Comparison of ENCODE assay signal across 24 cellular contexts in the genomic region with DNA sequence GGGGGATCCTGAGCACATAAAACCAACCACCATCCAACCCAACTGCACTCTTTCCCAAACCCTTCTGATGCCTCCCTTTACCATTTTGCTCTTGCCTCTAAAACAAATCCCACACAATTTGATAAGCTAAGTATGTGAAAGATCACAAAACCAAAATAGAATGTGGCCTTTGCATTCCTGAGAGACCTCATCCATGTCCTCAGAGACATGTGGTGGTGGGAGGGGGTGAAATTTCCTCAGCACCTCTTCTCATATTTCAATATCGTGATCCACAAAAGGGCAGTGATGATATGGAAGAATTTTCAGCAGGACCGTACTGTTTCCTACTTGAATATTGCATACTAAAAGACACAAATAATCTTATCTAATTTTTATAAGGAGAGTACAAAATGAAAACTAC.
"Had no signal": no experiment of that assay in that cellular context is flagged by ENCODE, and none has a peak within 500 bp of the region (broad histone marks: within the 10 kb centered on the region; RNA-seq: fewer than 3 reads in every experiment).

No MANE protein-coding gene starts in this region.

- DNase-seq: activated CD4-positive, alpha-beta T cell treated with anti-CD3 and anti-CD28 coated beads, Interleukin-2, amount 10 ng/mL, durations not matched to agents 24 days and 14 days; activated CD8-positive, alpha-beta memory T cell treated with anti-CD3 and anti-CD28 coated beads, Interleukin-2, amount 50 U/mL, for 4 hours; activated effector memory CD4-positive, alpha-beta T cell treated with Interleukin-2 at 50 U/mL for 16 hours; activated T-cell treated with anti-CD3 and anti-CD28 coated beads, Interleukin-2, amount 50 U/mL, for 4 hours; body of pancreas; caudate nucleus; effector CD4-positive, alpha-beta T cell; left colon; lower lobe of right lung; nucleus accumbens; posterior cingulate gyrus; stimulated activated CD4-positive, alpha-beta T cell treated with anti-CD3 and anti-CD28 coated beads, Interleukin-4, amount 100 ng/mL, for 24 hours; stomach; T-helper 1 cell; T-helper 9 cell; testis had no signal

- H2AFZ ChIP-seq: hepatocyte had no signal

- H3K36me3 Mint-ChIP-seq: activated naive CD4-positive, alpha-beta T cell treated with anti-CD3 and anti-CD28 coated beads, Interleukin-2, amount 50 U/mL, for 24 hours; stimulated activated effector memory CD8-positive, alpha-beta T cell treated with anti-CD3 and anti-CD28 coated beads, Interleukin-12 subunit alpha, Interleukin-12 subunit beta, amount 100 ng/mL, for 72 hours; type B pancreatic cell had no signal

- H3K4me1 ChIP-seq: body of pancreas, lower lobe of right lung, right atrium auricular region, stomach, testis had no signal

- H3K4me3 ChIP-seq: body of pancreas, coronary artery, hepatocyte, lower lobe of right lung, right atrium auricular region, skin epidermis, stomach, testis had no signal

- H3K27me3 Mint-ChIP-seq: activated CD4-positive, alpha-beta T cell treated with anti-CD3 and anti-CD28 coated beads, Interleukin-2, amount 10 ng/mL, durations not matched to agents 24 days and 14 days; activated naive CD4-positive, alpha-beta T cell treated with anti-CD3 and anti-CD28 coated beads, Interleukin-2, amount 50 U/mL, for 24 hours; type B pancreatic cell had no signal

- H3K4me2 ChIP-seq: hepatocyte had no signal

- H3K36me3 ChIP-seq: lower lobe of right lung, right atrium auricular region, stomach had no signal

- H3K27ac ChIP-seq: body of pancreas, coronary artery, hepatocyte, lower lobe of right lung, right atrium auricular region, skin epidermis, stomach, testis had no signal

- H3K9me3 ChIP-seq: body of pancreas, lower lobe of right lung, testis had no signal

- H3K27me3 ChIP-seq: body of pancreas, hepatocyte, right atrium auricular region, stomach, testis had no signal

- H3K79me2 ChIP-seq: hepatocyte had no signal

- H3K27ac Mint-ChIP-seq: activated CD4-positive, alpha-beta T cell treated with anti-CD3 and anti-CD28 coated beads, Interleukin-2, amount 10 ng/mL, durations not matched to agents 24 days and 14 days; activated naive CD4-positive, alpha-beta T cell treated with anti-CD3 and anti-CD28 coated beads, Interleukin-2, amount 50 U/mL, for 24 hours; stimulated activated effector memory CD8-positive, alpha-beta T cell treated with anti-CD3 and anti-CD28 coated beads, Interleukin-12 subunit alpha, Interleukin-12 subunit beta, amount 100 ng/mL, for 72 hours; type B pancreatic cell had no signal

- H3K4me1 Mint-ChIP-seq: activated CD4-positive, alpha-beta T cell treated with anti-CD3 and anti-CD28 coated beads, Interleukin-2, amount 10 ng/mL, durations not matched to agents 24 days and 14 days; activated naive CD4-positive, alpha-beta T cell treated with anti-CD3 and anti-CD28 coated beads, Interleukin-2, amount 50 U/mL, for 24 hours; stimulated activated effector memory CD8-positive, alpha-beta T cell treated with anti-CD3 and anti-CD28 coated beads, Interleukin-12 subunit alpha, Interleukin-12 subunit beta, amount 100 ng/mL, for 72 hours had no signal

- H3K4me3 Mint-ChIP-seq: activated CD4-positive, alpha-beta T cell treated with anti-CD3 and anti-CD28 coated beads, Interleukin-2, amount 10 ng/mL, durations not matched to agents 24 days and 14 days; activated naive CD4-positive, alpha-beta T cell treated with anti-CD3 and anti-CD28 coated beads, Interleukin-2, amount 50 U/mL, for 24 hours; activated T-cell treated with anti-CD3 and anti-CD28 coated beads, Interleukin-2, amount 50 U/mL, for 4 hours; nephron; stimulated activated effector memory CD8-positive, alpha-beta T cell treated with anti-CD3 and anti-CD28 coated beads, Interleukin-12 subunit alpha, Interleukin-12 subunit beta, amount 100 ng/mL, for 72 hours; type B pancreatic cell had no signal
